In the genomic region with DNA sequence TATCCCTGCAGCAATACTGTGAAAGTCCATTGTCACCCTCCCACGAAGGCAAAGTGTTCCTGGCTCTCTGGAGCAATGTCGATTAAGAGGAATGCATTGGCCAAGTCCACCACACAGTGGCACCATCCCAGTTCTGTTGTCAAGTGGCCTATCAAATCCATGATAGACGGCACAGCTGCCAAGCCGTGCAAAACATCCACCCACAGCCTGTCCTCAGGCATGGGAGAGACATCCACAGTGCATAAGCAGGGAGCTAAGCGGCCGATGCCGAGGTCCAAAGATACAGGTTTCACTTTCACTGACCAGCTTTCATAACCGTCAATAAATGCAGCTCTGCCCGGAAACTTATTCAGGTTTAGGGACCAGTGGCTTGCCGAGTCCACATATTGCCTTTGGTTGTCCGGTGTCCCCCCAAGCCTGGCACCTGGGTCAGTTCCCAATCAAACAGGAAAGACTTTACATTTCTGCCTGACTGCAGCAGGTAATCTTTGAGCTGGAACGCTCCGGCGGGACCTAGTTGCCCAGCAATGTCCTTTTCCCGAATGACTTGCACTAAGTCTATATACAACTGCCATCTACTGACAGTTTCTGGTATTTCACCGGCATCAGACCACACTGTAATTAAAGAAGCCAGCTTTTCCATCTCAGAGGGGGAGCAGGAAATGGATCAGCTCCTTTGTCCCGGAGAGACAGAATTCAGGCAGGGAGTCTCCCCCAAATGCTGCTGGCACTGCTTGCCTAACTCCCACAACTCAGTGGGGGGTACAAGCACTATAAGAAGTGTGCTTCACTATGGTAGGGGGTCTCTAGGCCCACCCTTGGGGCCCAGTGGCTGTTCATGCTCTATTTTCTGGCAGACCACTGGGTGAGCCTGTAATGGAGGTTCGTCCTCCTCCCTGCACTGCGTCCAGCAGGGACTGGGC, we compare ENCODE assay signal across 1 cellular context.
TF ChIP-seq lines count a peak whose summit lies in the region.

No MANE protein-coding gene starts in this region.

TF ChIP-seq in K562, 482 proteins besides CTCF, POLR2A, EP300 and RAD21 (continues in another document):
- TF ChIP-seq SREBF2 (CRISPR knock-in tag; IDR thresholded peaks at IDR 0.05) = no peak
- TF ChIP-seq, protein P1, sequence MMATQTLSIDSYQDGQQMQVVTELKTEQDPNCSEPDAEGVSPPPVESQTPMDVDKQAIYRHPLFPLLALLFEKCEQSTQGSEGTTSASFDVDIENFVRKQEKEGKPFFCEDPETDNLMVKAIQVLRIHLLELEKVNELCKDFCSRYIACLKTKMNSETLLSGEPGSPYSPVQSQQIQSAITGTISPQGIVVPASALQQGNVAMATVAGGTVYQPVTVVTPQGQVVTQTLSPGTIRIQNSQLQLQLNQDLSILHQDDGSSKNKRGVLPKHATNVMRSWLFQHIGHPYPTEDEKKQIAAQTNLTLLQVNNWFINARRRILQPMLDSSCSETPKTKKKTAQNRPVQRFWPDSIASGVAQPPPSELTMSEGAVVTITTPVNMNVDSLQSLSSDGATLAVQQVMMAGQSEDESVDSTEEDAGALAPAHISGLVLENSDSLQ (IDR thresholded peaks at IDR 0.05) = peak; percentile 73
- no peak for TF ChIP-seq XRCC3 (IDR thresholded peaks at IDR 0.05)
- TF ChIP-seq C11orf30 (IDR thresholded peaks at IDR 0.05; ENCODE audit: low read depth) = peak; percentile 63
- TF ChIP-seq, protein P2, sequence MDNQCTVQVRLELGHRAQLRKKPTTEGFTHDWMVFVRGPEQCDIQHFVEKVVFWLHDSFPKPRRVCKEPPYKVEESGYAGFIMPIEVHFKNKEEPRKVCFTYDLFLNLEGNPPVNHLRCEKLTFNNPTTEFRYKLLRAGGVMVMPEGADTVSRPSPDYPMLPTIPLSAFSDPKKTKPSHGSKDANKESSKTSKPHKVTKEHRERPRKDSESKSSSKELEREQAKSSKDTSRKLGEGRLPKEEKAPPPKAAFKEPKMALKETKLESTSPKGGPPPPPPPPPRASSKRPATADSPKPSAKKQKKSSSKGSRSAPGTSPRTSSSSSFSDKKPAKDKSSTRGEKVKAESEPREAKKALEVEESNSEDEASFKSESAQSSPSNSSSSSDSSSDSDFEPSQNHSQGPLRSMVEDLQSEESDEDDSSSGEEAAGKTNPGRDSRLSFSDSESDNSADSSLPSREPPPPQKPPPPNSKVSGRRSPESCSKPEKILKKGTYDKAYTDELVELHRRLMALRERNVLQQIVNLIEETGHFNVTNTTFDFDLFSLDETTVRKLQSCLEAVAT (IDR thresholded peaks at IDR 0.05) = peak in 1 of 2 experiments; percentile 33; a peak in 1 of 4 replicates
- 0 out of 4 replicates have a peak, but pooled peaks of 1 of the 2 experiments have one; percentile 10 for TF ChIP-seq SRF (CRISPR knock-in tag; IDR thresholded peaks at IDR 0.05)
- TF ChIP-seq LEF1 (IDR thresholded peaks at IDR 0.05) = peak; percentile 46; the same call in 1 of the 2 replicates
- TF ChIP-seq ZNF316 (IDR thresholded peaks at IDR 0.05) = peak; percentile 67
- TF ChIP-seq KLF16 (IDR thresholded peaks at IDR 0.05) = peak; percentile 78; the same call in 1 of the 2 replicates
- peak; percentile 72; the same call in 1 of the 2 replicates for TF ChIP-seq CC2D1A (IDR thresholded peaks at IDR 0.05)
- peak; percentile 68; the same call in 1 of the 2 replicates for TF ChIP-seq ATF7 (IDR thresholded peaks at IDR 0.05)
- no peak for TF ChIP-seq RBM22 (IDR thresholded peaks at IDR 0.05; ENCODE audit: low read depth, low read length, poor library complexity, severe bottlenecking)
- peak; percentile 9 for TF ChIP-seq NEUROD1 (IDR thresholded peaks at IDR 0.05; ENCODE audit: borderline replicate concordance, low read depth, low read length, partially characterized antibody)
- TF ChIP-seq PHF8 (IDR thresholded peaks at IDR 0.05; ENCODE audit: borderline replicate concordance, low read length) = peak; percentile 28; the same call in 1 of the 2 replicates
- peak; percentile 10; the same call in 1 of the 2 replicates for TF ChIP-seq ZEB2 (IDR thresholded peaks at IDR 0.05)
- TF ChIP-seq NR4A1 (CRISPR knock-in tag; IDR thresholded peaks at IDR 0.05) = no peak
- TF ChIP-seq NR4A1 (tag; IDR thresholded peaks at IDR 0.05) = peak; percentile 22; the same call in 1 of the 2 replicates
- TF ChIP-seq ZKSCAN3 (CRISPR knock-in tag; IDR thresholded peaks at IDR 0.05) = no peak
- peak; percentile 96 for TF ChIP-seq BRD9 (IDR thresholded peaks at IDR 0.05; ENCODE audit: low read depth, partially characterized antibody)
- peak; percentile 67 for TF ChIP-seq CHD1 (IDR thresholded peaks at IDR 0.05; ENCODE audit: low read length)
- TF ChIP-seq ELF1 (tag; IDR thresholded peaks at IDR 0.05) = peak; percentile 15; the same call in 1 of the 2 replicates
- TF ChIP-seq SMAD3 (CRISPR knock-in tag; conservative IDR thresholded peaks at IDR 0.05) = 0 out of 2 replicates have a peak, but pooled peaks have one; percentile 33
- peak; percentile 22 for TF ChIP-seq FOSL1 (tag; conservative IDR thresholded peaks at IDR 0.05)
- 0 out of 2 replicates have a peak, but pooled peaks have one; percentile 34 for TF ChIP-seq SMARCA5 (IDR thresholded peaks at IDR 0.05)
- TF ChIP-seq, protein P3, sequence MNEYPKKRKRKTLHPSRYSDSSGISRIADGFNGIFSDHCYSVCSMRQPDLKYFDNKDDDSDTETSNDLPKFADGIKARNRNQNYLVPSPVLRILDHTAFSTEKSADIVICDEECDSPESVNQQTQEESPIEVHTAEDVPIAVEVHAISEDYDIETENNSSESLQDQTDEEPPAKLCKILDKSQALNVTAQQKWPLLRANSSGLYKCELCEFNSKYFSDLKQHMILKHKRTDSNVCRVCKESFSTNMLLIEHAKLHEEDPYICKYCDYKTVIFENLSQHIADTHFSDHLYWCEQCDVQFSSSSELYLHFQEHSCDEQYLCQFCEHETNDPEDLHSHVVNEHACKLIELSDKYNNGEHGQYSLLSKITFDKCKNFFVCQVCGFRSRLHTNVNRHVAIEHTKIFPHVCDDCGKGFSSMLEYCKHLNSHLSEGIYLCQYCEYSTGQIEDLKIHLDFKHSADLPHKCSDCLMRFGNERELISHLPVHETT (CRISPR knock-in tag; conservative IDR thresholded peaks at IDR 0.05 in 1 of 2, IDR thresholded peaks at IDR 0.05 in 1 of 2) = peak in 1 of 2 experiments; percentile 46; a peak in 1 of 4 replicates
- 0 out of 2 replicates have a peak, but pooled peaks have one; percentile 68 for TF ChIP-seq ZC3H4 (CRISPR knock-in tag; IDR thresholded peaks at IDR 0.05; ENCODE audit: borderline replicate concordance)
- no peak for TF ChIP-seq ZNF354B (CRISPR knock-in tag; IDR thresholded peaks at IDR 0.05)
- TF ChIP-seq CBX3 (IDR thresholded peaks at IDR 0.05; ENCODE audit: borderline replicate concordance in 1 of 2, low read length in 2 of 2) = peak in 1 of 2 experiments; percentile 34; a peak in 1 of 3 replicates
- TF ChIP-seq, protein P4, sequence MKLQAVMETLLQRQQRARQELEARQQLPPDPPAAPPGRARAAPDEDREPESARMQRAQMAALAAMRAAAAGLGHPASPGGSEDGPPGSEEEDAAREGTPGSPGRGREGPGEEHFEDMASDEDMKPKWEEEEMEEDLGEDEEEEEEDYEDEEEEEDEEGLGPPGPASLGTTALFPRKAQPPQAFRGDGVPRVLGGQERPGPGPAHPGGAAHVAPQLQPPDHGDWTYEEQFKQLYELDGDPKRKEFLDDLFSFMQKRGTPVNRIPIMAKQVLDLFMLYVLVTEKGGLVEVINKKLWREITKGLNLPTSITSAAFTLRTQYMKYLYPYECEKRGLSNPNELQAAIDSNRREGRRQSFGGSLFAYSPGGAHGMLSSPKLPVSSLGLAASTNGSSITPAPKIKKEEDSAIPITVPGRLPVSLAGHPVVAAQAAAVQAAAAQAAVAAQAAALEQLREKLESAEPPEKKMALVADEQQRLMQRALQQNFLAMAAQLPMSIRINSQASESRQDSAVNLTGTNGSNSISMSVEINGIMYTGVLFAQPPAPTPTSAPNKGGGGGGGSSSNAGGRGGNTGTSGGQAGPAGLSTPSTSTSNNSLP (IDR thresholded peaks at IDR 0.05; ENCODE audit: borderline replicate concordance, low read depth, low read length) = peak; percentile 83; the same call in 1 of the 2 replicates
- TF ChIP-seq CAMTA2 (CRISPR knock-in tag; conservative IDR thresholded peaks at IDR 0.05) = no peak
- TF ChIP-seq NFE2L1 (tag; IDR thresholded peaks at IDR 0.05; ENCODE audit: borderline replicate concordance, low read depth) = peak; percentile 43; the same call in 1 of the 2 replicates
- TF ChIP-seq TEAD4 (IDR thresholded peaks at IDR 0.05; ENCODE audit: low read length) = peak; percentile 62
- TF ChIP-seq TEAD4 (CRISPR knock-in tag; IDR thresholded peaks at IDR 0.05; ENCODE audit: borderline replicate concordance) = no peak
- TF ChIP-seq, protein P5, sequence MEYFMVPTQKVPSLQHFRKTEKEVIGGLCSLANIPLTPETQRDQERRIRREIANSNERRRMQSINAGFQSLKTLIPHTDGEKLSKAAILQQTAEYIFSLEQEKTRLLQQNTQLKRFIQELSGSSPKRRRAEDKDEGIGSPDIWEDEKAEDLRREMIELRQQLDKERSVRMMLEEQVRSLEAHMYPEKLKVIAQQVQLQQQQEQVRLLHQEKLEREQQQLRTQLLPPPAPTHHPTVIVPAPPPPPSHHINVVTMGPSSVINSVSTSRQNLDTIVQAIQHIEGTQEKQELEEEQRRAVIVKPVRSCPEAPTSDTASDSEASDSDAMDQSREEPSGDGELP (CRISPR knock-in tag; IDR thresholded peaks at IDR 0.05; ENCODE audit: borderline replicate concordance) = peak; percentile 71
- no peak for TF ChIP-seq TBL1XR1 (IDR thresholded peaks at IDR 0.05; ENCODE audit: low read length in 2 of 2)
- TF ChIP-seq KLF10 (CRISPR knock-in tag; IDR thresholded peaks at IDR 0.05) = no peak
- 0 out of 2 replicates have a peak, but pooled peaks have one; percentile 23 for TF ChIP-seq DMBX1 (CRISPR knock-in tag; IDR thresholded peaks at IDR 0.05; ENCODE audit: borderline replicate concordance)
- TF ChIP-seq MYC (IDR thresholded peaks at IDR 0.05; ENCODE audit: low read depth, low read length) = peak; percentile 31; the same call in 1 of the 2 replicates
- TF ChIP-seq MYC (CRISPR knock-in tag; IDR thresholded peaks at IDR 0.05; ENCODE audit: borderline replicate concordance, low read depth) = no peak
- peak; percentile 51; the same call in 1 of the 2 replicates for TF ChIP-seq GABPB1 (CRISPR knock-in tag; IDR thresholded peaks at IDR 0.05)
- TF ChIP-seq CEBPG (CRISPR knock-in tag; IDR thresholded peaks at IDR 0.05) = peak; percentile 29
- TF ChIP-seq CEBPG (tag; conservative IDR thresholded peaks at IDR 0.05 in 1 of 2, IDR thresholded peaks at IDR 0.05 in 1 of 2) = peak in 1 of 2 experiments; percentile 44; a peak in 1 of 4 replicates
- peak; percentile 66 for TF ChIP-seq POLR2AphosphoS2 (IDR thresholded peaks at IDR 0.05; ENCODE audit: low read length)
- TF ChIP-seq, protein P6, sequence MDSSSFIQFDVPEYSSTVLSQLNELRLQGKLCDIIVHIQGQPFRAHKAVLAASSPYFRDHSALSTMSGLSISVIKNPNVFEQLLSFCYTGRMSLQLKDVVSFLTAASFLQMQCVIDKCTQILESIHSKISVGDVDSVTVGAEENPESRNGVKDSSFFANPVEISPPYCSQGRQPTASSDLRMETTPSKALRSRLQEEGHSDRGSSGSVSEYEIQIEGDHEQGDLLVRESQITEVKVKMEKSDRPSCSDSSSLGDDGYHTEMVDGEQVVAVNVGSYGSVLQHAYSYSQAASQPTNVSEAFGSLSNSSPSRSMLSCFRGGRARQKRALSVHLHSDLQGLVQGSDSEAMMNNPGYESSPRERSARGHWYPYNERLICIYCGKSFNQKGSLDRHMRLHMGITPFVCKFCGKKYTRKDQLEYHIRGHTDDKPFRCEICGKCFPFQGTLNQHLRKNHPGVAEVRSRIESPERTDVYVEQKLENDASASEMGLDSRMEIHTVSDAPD (CRISPR knock-in tag; IDR thresholded peaks at IDR 0.05) = no peak
- TF ChIP-seq KAT7 (CRISPR knock-in tag; IDR thresholded peaks at IDR 0.05; ENCODE audit: borderline replicate concordance) = peak; percentile 97; the same call in 1 of the 2 replicates
- TF ChIP-seq, protein P7, sequence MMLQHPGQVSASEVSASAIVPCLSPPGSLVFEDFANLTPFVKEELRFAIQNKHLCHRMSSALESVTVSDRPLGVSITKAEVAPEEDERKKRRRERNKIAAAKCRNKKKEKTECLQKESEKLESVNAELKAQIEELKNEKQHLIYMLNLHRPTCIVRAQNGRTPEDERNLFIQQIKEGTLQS (IDR thresholded peaks at IDR 0.05) = no peak
- TF ChIP-seq, protein P7 (CRISPR knock-in tag; conservative IDR thresholded peaks at IDR 0.05) = peak; percentile 75; the same call in 1 of the 2 replicates
- TF ChIP-seq ERF (CRISPR knock-in tag; IDR thresholded peaks at IDR 0.05) = 0 out of 2 replicates have a peak, but pooled peaks have one; percentile 61
- TF ChIP-seq SMAD4 (CRISPR knock-in tag; conservative IDR thresholded peaks at IDR 0.05) = 0 out of 2 replicates have a peak, but pooled peaks have one; percentile 20
- TF ChIP-seq NONO (IDR thresholded peaks at IDR 0.05; ENCODE audit: low read depth in 2 of 2, low read length in 1 of 2) = 0 out of 4 replicates have a peak, but pooled peaks of 1 of the 2 experiments have one; percentile 8
- TF ChIP-seq KDM5B (IDR thresholded peaks at IDR 0.05; ENCODE audit: insufficient replicate concordance, low read depth, low read length) = peak; percentile 31
- TF ChIP-seq ZNF644 (tag; IDR thresholded peaks at IDR 0.05; ENCODE audit: low read depth) = peak; percentile 54; the same call in 1 of the 2 replicates
- no peak for TF ChIP-seq ILK (tag; IDR thresholded peaks at IDR 0.05; ENCODE audit: borderline replicate concordance, low read depth)
- TF ChIP-seq, protein P8, sequence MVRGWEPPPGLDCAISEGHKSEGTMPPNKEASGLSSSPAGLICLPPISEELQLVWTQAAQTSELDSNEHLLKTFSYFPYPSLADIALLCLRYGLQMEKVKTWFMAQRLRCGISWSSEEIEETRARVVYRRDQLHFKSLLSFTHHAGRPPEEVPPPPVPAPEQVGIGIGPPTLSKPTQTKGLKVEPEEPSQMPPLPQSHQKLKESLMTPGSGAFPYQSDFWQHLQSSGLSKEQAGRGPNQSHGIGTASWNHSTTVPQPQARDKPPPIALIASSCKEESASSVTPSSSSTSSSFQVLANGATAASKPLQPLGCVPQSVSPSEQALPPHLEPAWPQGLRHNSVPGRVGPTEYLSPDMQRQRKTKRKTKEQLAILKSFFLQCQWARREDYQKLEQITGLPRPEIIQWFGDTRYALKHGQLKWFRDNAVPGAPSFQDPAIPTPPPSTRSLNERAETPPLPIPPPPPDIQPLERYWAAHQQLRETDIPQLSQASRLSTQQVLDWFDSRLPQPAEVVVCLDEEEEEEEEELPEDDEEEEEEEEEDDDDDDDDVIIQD (CRISPR knock-in tag; IDR thresholded peaks at IDR 0.05) = no peak
- no peak for TF ChIP-seq PML (IDR thresholded peaks at IDR 0.05; ENCODE audit: low read length)
- TF ChIP-seq MAFK (IDR thresholded peaks at IDR 0.05; ENCODE audit: low read length) = peak; percentile 35; the same call in 1 of the 2 replicates
- peak; percentile 9; the same call in 1 of the 2 replicates for TF ChIP-seq PHF21A (IDR thresholded peaks at IDR 0.05; ENCODE audit: borderline replicate concordance, low read depth)
- TF ChIP-seq SMARCA4 (IDR thresholded peaks at IDR 0.05) = peak; percentile 70
- TF ChIP-seq ZNF41 (CRISPR knock-in tag; conservative IDR thresholded peaks at IDR 0.05) = peak; percentile 70; the same call in 1 of the 2 replicates
- peak; percentile 58; the same call in 1 of the 2 replicates for TF ChIP-seq TOE1 (IDR thresholded peaks at IDR 0.05; ENCODE audit: borderline replicate concordance)
- no peak for TF ChIP-seq TOE1 (CRISPR knock-in tag; IDR thresholded peaks at IDR 0.05; ENCODE audit: borderline replicate concordance, low read depth)
- TF ChIP-seq NFXL1 (CRISPR knock-in tag; IDR thresholded peaks at IDR 0.05) = no peak
